26 cellular contexts compared by ENCODE assay signal in genomic region chr1:167593860-167594259, GRCh38. TPM values are rescaled to one million over a fixed set of nuclear protein-coding genes. Genes with fewer than 3 reads are reported as not detected.
"Had no signal": no experiment of that assay in that cellular context is flagged by ENCODE, and none has a peak within 500 bp of the region (broad histone marks: within the 10 kb centered on the region; RNA-seq: fewer than 3 reads in every experiment).

No MANE protein-coding gene starts in this region.

- H3K27me3 ChIP-seq: dorsolateral prefrontal cortex, esophagus squamous epithelium, gastrocnemius medialis, heart right ventricle, left lung had no signal

- H3K4me3 Mint-ChIP-seq: naive thymus-derived CD4-positive, alpha-beta T cell had no signal

- H3K9me3 ChIP-seq: esophagus squamous epithelium, gastrocnemius medialis, heart right ventricle, left lung, mucosa of descending colon had no signal

- ATAC-seq: esophagus mucosa; gastrocnemius medialis; heart right ventricle; left cardiac atrium; left ventricle myocardium superior; mucosa of descending colon; naive thymus-derived CD4-positive, alpha-beta T cell had no signal

- H3K27ac ChIP-seq: coronary artery, dorsolateral prefrontal cortex, esophagus squamous epithelium, gastrocnemius medialis, heart right ventricle, left lung had no signal

- H3K36me3 ChIP-seq: esophagus squamous epithelium, gastrocnemius medialis, heart right ventricle, left lung had no signal

- H3K27ac Mint-ChIP-seq: naive thymus-derived CD4-positive, alpha-beta T cell had no signal

- H3K4me1 ChIP-seq: esophagus squamous epithelium, gastrocnemius medialis, heart right ventricle, left lung had no signal

- DNase-seq: dermis blood vessel endothelial cell; dorsolateral prefrontal cortex; effector CD4-positive, alpha-beta T cell; effector memory CD4-positive, alpha-beta T cell; esophagus squamous epithelium; foreskin fibroblast; foreskin melanocyte; gastrocnemius medialis; glutamatergic neuron; heart right ventricle; hippocampal formation; left cardiac atrium; left lung; left ventricle myocardium superior; mesenchymal stem cell; midbrain; mucosa of descending colon; naive thymus-derived CD4-positive, alpha-beta T cell had no signal

- H3K4me3 ChIP-seq: coronary artery, dorsolateral prefrontal cortex, esophagus squamous epithelium, gastrocnemius medialis, heart right ventricle, left lung, lung, mucosa of descending colon had no signal

- FAIRE-seq: colon, endothelial cell of umbilical vein, islet of Langerhans, keratinocyte had no signal

RNA-seq across cellular contexts. Expression of gene RCSD1, which starts 36.2 kb away (rescaled TPM):
- total RNA-seq: epithelial cell of proximal tubule had no signal
